ENCODE assay signal across 14 cellular contexts in the genomic region with DNA sequence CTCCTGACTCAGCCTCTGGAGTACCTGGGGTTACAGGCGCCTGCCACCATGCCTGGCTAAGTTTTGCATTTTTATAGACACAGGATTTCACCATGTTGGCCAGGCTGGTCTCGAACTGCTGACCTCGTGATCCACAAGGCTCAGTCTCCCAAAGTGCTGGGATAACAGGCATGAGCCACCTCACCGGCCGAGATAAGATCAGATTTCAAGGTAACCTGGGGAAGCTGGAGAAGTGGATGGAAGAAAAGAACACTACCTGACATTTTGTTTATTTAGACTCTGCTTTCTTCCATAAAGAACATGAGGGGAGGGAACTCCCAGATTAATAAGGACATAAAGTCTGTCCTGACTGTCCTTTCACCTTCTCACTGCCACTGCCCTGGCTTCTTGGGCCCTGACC.
"Had no signal": no experiment of that assay in that cellular context is flagged by ENCODE, and none has a peak within 500 bp of the region (broad histone marks: within the 10 kb centered on the region; RNA-seq: fewer than 3 reads in every experiment).

No MANE protein-coding gene starts in this region.

- H3K27me3 Mint-ChIP-seq: activated T-helper 17 cell treated with anti-CD3 and anti-CD28 coated beads, Interleukin-2, amount 50 U/mL, for 72 hours; dendritic cell treated with granulocyte-macrophage colony-stimulating factor and Interleukin-4, amounts not matched to agents 40 ng/mL and 50 ng/mL, for 4 days; effector memory CD8-positive, alpha-beta T cell had no signal

- ATAC-seq: activated T-helper 17 cell treated with anti-CD3 and anti-CD28 coated beads, Interleukin-2, amount 50 U/mL, for 72 hours; effector memory CD8-positive, alpha-beta T cell; left cardiac atrium; pancreas; stimulated activated effector memory CD8-positive, alpha-beta T cell treated with anti-CD3 and anti-CD28 coated beads, Interleukin-12 subunit alpha, Interleukin-12 subunit beta, amount 100 ng/mL, for 72 hours; WTC11 had no signal

- H3K27ac ChIP-seq: pancreas had no signal

- H3K27ac Mint-ChIP-seq: activated CD4-positive, alpha-beta T cell treated with anti-CD3 and anti-CD28 coated beads, Interleukin-2, amount 10 ng/mL, durations not matched to agents 7 days and 5 days; activated T-helper 17 cell treated with anti-CD3 and anti-CD28 coated beads, Interleukin-2, amount 50 U/mL, for 72 hours; dendritic cell treated with granulocyte-macrophage colony-stimulating factor and Interleukin-4, amounts not matched to agents 40 ng/mL and 50 ng/mL, for 4 days; effector memory CD8-positive, alpha-beta T cell; stimulated activated effector memory CD8-positive, alpha-beta T cell treated with anti-CD3 and anti-CD28 coated beads, Interleukin-12 subunit alpha, Interleukin-12 subunit beta, amount 100 ng/mL, for 72 hours; T-helper 1 cell treated with Interleukin-12 subunit alpha and Interleukin-12 subunit beta and Interleukin-4 antibody, amounts not matched to agents 30 μg/mL and 1 μg/mL, for 36 hours; WTC11 had no signal

- H3K9me3 Mint-ChIP-seq: activated CD4-positive, alpha-beta T cell treated with anti-CD3 and anti-CD28 coated beads, Interleukin-2, amount 10 ng/mL, durations not matched to agents 7 days and 5 days; activated T-helper 17 cell treated with anti-CD3 and anti-CD28 coated beads, Interleukin-2, amount 50 U/mL, for 72 hours; dendritic cell treated with granulocyte-macrophage colony-stimulating factor and Interleukin-4, amounts not matched to agents 40 ng/mL and 50 ng/mL, for 4 days; effector memory CD8-positive, alpha-beta T cell; stimulated activated effector memory CD8-positive, alpha-beta T cell treated with anti-CD3 and anti-CD28 coated beads, Interleukin-12 subunit alpha, Interleukin-12 subunit beta, amount 100 ng/mL, for 72 hours; T-helper 1 cell treated with Interleukin-12 subunit alpha and Interleukin-12 subunit beta and Interleukin-4 antibody, amounts not matched to agents 30 μg/mL and 1 μg/mL, for 36 hours; WTC11 had no signal

- H3K36me3 Mint-ChIP-seq: stimulated activated effector memory CD8-positive, alpha-beta T cell treated with anti-CD3 and anti-CD28 coated beads, Interleukin-12 subunit alpha, Interleukin-12 subunit beta, amount 100 ng/mL, for 72 hours; WTC11 had no signal

- DNase-seq: activated CD4-positive, alpha-beta T cell treated with anti-CD3 and anti-CD28 coated beads, Interleukin-2, amount 10 ng/mL, durations not matched to agents 7 days and 5 days; activated CD8-positive, alpha-beta memory T cell treated with anti-CD3 and anti-CD28 coated beads for 24 hours; activated naive CD4-positive, alpha-beta T cell treated with anti-CD3 and anti-CD28 coated beads, Interleukin-2, amount 50 U/mL, for 16 hours; effector memory CD8-positive, alpha-beta T cell; left cardiac atrium; nephron progenitor cell; pancreas; retina; thyroid gland had no signal

- H3K27me3 ChIP-seq: pancreas, thyroid gland had no signal

- H3K36me3 ChIP-seq: pancreas, thyroid gland had no signal

- H3K9me3 ChIP-seq: pancreas, thyroid gland had no signal

- H3K4me3 ChIP-seq: pancreas, thyroid gland had no signal

- H3K4me3 Mint-ChIP-seq: activated CD4-positive, alpha-beta T cell treated with anti-CD3 and anti-CD28 coated beads, Interleukin-2, amount 10 ng/mL, durations not matched to agents 7 days and 5 days; activated T-helper 17 cell treated with anti-CD3 and anti-CD28 coated beads, Interleukin-2, amount 50 U/mL, for 72 hours; dendritic cell treated with granulocyte-macrophage colony-stimulating factor and Interleukin-4, amounts not matched to agents 40 ng/mL and 50 ng/mL, for 4 days; effector memory CD8-positive, alpha-beta T cell; nephron progenitor cell; stimulated activated effector memory CD8-positive, alpha-beta T cell treated with anti-CD3 and anti-CD28 coated beads, Interleukin-12 subunit alpha, Interleukin-12 subunit beta, amount 100 ng/mL, for 72 hours; T-helper 1 cell treated with Interleukin-12 subunit alpha and Interleukin-12 subunit beta and Interleukin-4 antibody, amounts not matched to agents 30 μg/mL and 1 μg/mL, for 36 hours; WTC11 had no signal
